Comparison of ENCODE assay signal across 8 cellular contexts in the genomic region with DNA sequence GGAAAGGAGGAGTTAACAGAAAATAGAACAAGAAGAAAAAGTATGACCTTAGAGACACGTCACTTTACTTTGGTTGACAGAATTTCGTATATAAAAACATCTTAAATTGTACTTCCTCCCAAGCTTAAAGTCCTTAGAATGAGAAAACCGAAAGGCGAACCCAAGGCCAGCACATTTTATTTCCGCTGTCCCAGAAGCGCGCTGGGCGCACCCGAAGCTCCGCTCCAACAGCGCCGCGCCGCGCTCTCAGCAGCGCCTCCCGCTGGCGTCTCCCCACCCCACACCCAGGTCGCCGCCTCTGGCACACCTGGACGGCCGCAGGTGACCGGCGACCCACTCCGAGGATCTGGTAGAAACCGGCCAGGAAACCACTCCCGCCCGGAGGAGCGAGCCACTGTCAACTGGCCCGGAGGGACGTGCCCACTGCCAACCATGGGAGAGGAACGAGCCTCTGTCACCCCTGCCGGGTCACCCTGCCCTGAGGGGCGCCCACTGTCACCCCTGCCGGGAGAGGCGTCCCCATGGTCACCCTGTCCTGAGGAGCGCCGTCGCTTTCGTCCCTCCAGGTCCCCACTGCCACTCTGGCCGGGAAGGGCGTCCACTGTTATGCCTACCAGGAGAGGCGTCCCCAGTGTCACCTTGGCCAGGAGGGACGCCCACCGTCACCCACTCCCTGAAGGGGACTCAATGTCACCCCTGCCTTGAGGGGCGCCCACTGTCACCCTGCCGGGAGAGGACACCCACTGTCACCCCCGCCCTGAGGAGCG.
DNase-seq lines count a peak whose midpoint lies in the region; ATAC-seq and TF ChIP-seq lines count a peak whose summit lies in the region.

No MANE protein-coding gene starts in this region.

- peak; percentile 67 to 82 (median 72) for DNase-seq in NCI-H1417 (lab: John Stamatoyannopoulos, UW)
- no peak for DNase-seq in NCI-H1417 treated with DMSO at 0.1 percent for 48 hours (lab: John Stamatoyannopoulos, UW)
- DNase-seq in NCI-H128 (lab: John Stamatoyannopoulos, UW; ENCODE audit: unreplicated experiment): peak; percentile 24
- DNase-seq in caudate nucleus (lab: John Stamatoyannopoulos, UW): peak in 52 of 61 donors; percentile 8 to 74 (median 44)
- DNase-seq in stimulated activated CD4-positive, alpha-beta T cell treated with anti-CD3 and anti-CD28 coated beads, Interleukin-1b, Interleukin-23, amount 100 ng/mL, for 48 hours: peak; percentile 71

- no peaks in the 10 kb centered on the region for H3K27me3 ChIP-seq in layer of hippocampus (ENCODE audit: control insufficient read depth, insufficient read depth, low read length)

- H3K27ac ChIP-seq in VCaP (peak overlapping the region; percentile 91), caudate nucleus (ENCODE audit: low read depth, low read length) (peak overlapping the region; percentile 62), layer of hippocampus (ENCODE audit: low read depth, low read length) (peak overlapping the region; percentile 68)

- TF ChIP-seq CTCF in VCaP (conservative IDR thresholded peaks at IDR 0.05): peak; percentile 94

- ATAC-seq in HG02763 (IDR thresholded peaks at IDR 0.05; ENCODE audit: unreplicated experiment): peak; percentile 45
